In the genomic region with DNA sequence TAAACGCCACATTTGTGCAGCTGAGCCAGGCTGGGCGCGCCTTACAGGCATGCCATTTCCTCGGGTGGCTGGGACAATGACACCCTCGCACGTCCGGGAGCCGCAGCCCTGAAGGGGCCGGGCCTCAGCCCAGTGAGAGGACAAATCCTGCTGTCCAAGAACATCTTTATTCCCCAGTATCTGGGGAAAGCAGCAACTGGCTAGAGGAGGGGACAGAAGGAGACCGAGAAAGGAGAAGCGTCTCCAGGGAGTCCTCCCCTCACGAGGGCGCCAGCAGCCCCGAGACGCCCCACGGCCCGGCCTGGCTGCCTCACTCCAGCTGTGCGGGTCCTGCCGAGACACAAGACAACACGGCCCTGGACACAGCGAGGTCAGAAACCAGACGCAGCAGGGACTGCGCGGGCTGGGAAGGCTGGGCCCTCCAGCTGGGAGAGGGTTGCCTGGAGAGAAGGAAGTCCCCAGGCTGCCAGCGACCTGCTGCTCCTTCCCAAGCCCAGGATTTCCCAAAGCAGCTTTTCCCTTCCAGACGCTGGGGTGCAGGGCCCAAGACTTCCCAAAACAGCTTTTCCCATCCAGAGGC, we compare ENCODE assay signal across 8 cellular contexts.
DNase-seq lines count a peak whose midpoint lies in the region; ATAC-seq and TF ChIP-seq lines count a peak whose summit lies in the region.

No MANE protein-coding gene starts in this region.

- H3K36me3 Mint-ChIP-seq in activated T-helper 17 cell treated with anti-CD3 and anti-CD28 coated beads, Interleukin-2, amount 50 U/mL, for 72 hours (ENCODE audit: low read depth): no peaks in the 10 kb centered on the region
- no peaks in the 10 kb centered on the region for H3K36me3 Mint-ChIP-seq in glutamatergic neuron (ENCODE audit: unreplicated experiment)
- H3K36me3 Mint-ChIP-seq in osteocyte (ENCODE audit: unreplicated experiment): no peaks in the 10 kb centered on the region

- DNase-seq in C1 segment of cervical spinal cord (lab: John Stamatoyannopoulos, UW) (peak in 10 of 14 donors; percentile 7 to 51 (median 42)), NAMALWA (ENCODE audit: low spot score) (peak; percentile 69), glutamatergic neuron (peak; percentile 68), osteocyte (ENCODE audit: extremely low spot score, unreplicated experiment) (no peak), SIG-M5 (lab: John Stamatoyannopoulos, UW) (no peak), NCI-H1694 treated with DMSO at 0.1 percent for 48 hours (lab: John Stamatoyannopoulos, UW) (no peak)

- H3K27ac Mint-ChIP-seq in activated T-helper 17 cell treated with anti-CD3 and anti-CD28 coated beads, Interleukin-2, amount 50 U/mL, for 72 hours: peak overlapping the region; percentile 85
- H3K27ac Mint-ChIP-seq in glutamatergic neuron (ENCODE audit: unreplicated experiment): peak overlapping the region; percentile 71
- H3K27ac Mint-ChIP-seq in osteocyte (ENCODE audit: unreplicated experiment): peak overlapping the region; percentile 63

- H3K4me3 Mint-ChIP-seq in activated T-helper 17 cell treated with anti-CD3 and anti-CD28 coated beads, Interleukin-2, amount 50 U/mL, for 72 hours: peak overlapping the region; percentile 60
- no peak overlapping the region for H3K4me3 Mint-ChIP-seq in glutamatergic neuron (ENCODE audit: unreplicated experiment)
- peak overlapping the region; percentile 16 for H3K4me3 Mint-ChIP-seq in osteocyte (ENCODE audit: unreplicated experiment)

- peak; percentile 54 for ATAC-seq in GM21526 (IDR thresholded peaks at IDR 0.05; ENCODE audit: low FRiP score, unreplicated experiment)
- peak; percentile 68 for ATAC-seq in activated T-helper 17 cell treated with anti-CD3 and anti-CD28 coated beads, Interleukin-2, amount 50 U/mL, for 72 hours (replicated peaks)

- H3K27me3 Mint-ChIP-seq in activated T-helper 17 cell treated with anti-CD3 and anti-CD28 coated beads, Interleukin-2, amount 50 U/mL, for 72 hours: no peaks in the 10 kb centered on the region
- H3K27me3 Mint-ChIP-seq in glutamatergic neuron (ENCODE audit: unreplicated experiment) (peaks cover 2% of the 10 kb centered on the region), osteocyte (ENCODE audit: unreplicated experiment) (no peaks in the 10 kb centered on the region)

- H3K4me1 Mint-ChIP-seq in activated T-helper 17 cell treated with anti-CD3 and anti-CD28 coated beads, Interleukin-2, amount 50 U/mL, for 72 hours: peaks cover 26% of the 10 kb centered on the region
- peaks cover 10% of the 10 kb centered on the region for H3K4me1 Mint-ChIP-seq in glutamatergic neuron (ENCODE audit: low read depth, unreplicated experiment)
- H3K4me1 Mint-ChIP-seq in osteocyte (ENCODE audit: unreplicated experiment): peaks cover 53% of the 10 kb centered on the region

- no peaks in the 10 kb centered on the region for H3K9me3 Mint-ChIP-seq in activated T-helper 17 cell treated with anti-CD3 and anti-CD28 coated beads, Interleukin-2, amount 50 U/mL, for 72 hours
- peaks cover 6% of the 10 kb centered on the region for H3K9me3 Mint-ChIP-seq in glutamatergic neuron (ENCODE audit: unreplicated experiment)
- no peaks in the 10 kb centered on the region for H3K9me3 Mint-ChIP-seq in osteocyte (ENCODE audit: unreplicated experiment)

- TF ChIP-seq CTCF in glutamatergic neuron (IDR thresholded peaks at IDR 0.05; ENCODE audit: partially characterized antibody, unreplicated experiment) (no peak), osteocyte (IDR thresholded peaks at IDR 0.05) (peak; percentile 37)

Comparison
In these comparisons a context has a peak if more than half of its experiments do, and no peak if none do; other contexts are left out.
1. DNase-seq: peak in C1 segment of cervical spinal cord (10 of 14), NAMALWA (single experiment) and glutamatergic neuron (single experiment); none in osteocyte (single experiment), SIG-M5 (single experiment) and NCI-H1694 treated with DMSO at 0.1 percent for 48 hours (single experiment).
2. Peak in every context shown above with its lines, with median percentiles within 50 percentile points of each other: H3K27ac Mint-ChIP-seq.